20 cellular contexts compared by ENCODE assay signal in the genomic region with DNA sequence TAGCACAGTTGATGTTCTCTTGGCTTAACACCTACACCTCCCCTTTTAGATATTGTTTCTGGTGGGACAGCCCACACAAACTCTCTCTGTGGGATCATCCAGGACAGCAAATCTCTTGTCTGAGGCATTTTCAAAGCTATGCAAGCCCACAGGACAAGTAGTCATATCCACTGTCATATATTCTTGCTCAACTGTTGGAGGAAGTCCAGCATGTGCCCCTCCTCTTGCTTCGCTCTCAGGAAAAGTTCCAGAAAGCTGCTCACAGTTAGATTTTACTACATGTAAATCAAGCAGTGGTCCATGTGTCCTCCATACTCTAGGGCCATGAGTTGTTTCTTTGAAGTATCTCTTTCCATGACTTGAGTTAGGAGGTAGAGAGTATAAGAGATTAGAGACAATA.
DNase-seq lines count a peak whose midpoint lies in the region; ATAC-seq and TF ChIP-seq lines count a peak whose summit lies in the region.
"Had no signal": no experiment of that assay in that cellular context is flagged by ENCODE, and none has a peak within 500 bp of the region (broad histone marks: within the 10 kb centered on the region; RNA-seq: fewer than 3 reads in every experiment).

No MANE protein-coding gene starts in this region.

- H3K4me3 ChIP-seq in choroid plexus epithelial cell (ENCODE audit: low read depth, low read length): no peak overlapping the region
- H3K4me3 ChIP-seq in foreskin fibroblast (ENCODE audit: low read depth in 1 of 2, low read length in 2 of 2): no peak overlapping the region
- H3K4me3 ChIP-seq: GM12878 had no signal

- DNase-seq in GM04504 (ENCODE audit: low read depth) (peak; percentile 3), LHCN-M2 (ENCODE audit: low read depth) (peak; percentile 22), choroid plexus epithelial cell (ENCODE audit: low read depth) (peak; percentile 22), foreskin fibroblast (peak; percentile 44 to 48), activated gamma-delta T cell treated with Interleukin-2 at 50 U/mL for 16 hours (no peak), UCSD-AML1 (lab: John Stamatoyannopoulos, UW; ENCODE audit: unreplicated experiment) (no peak)
- DNase-seq: BE2C; CD4-positive, CD25-positive, alpha-beta regulatory T cell; COR-L47; DMS153; GF-D8; KBM-7; MV-4-11; NCI-H187; NCI-H2227 treated with DMSO at 0.1 percent for 48 hours; NCI-H510A treated with DMSO at 0.1 percent for 48 hours; NCI-H774 had no signal

- TF ChIP-seq CTCF in choroid plexus epithelial cell (conservative IDR thresholded peaks at IDR 0.05; ENCODE audit: low read depth, low read length) (no peak), foreskin fibroblast (IDR thresholded peaks at IDR 0.05; ENCODE audit: low read depth, low read length) (no peak)

- no peak for ATAC-seq in GM19463 (IDR thresholded peaks at IDR 0.05; ENCODE audit: unreplicated experiment)
- ATAC-seq: GM12878, Right ventricle myocardium inferior had no signal

Comparison
In these comparisons a context has a peak if more than half of its experiments do, and no peak if none do; other contexts are left out.
1. DNase-seq: peak in GM04504 (single experiment), LHCN-M2 (single experiment), choroid plexus epithelial cell (single experiment) and foreskin fibroblast (2 of 2); none in activated gamma-delta T cell treated with Interleukin-2 at 50 U/mL for 16 hours (single experiment) and UCSD-AML1 (single experiment).